ENCODE assay signal across 25 cellular contexts in the genomic region with DNA sequence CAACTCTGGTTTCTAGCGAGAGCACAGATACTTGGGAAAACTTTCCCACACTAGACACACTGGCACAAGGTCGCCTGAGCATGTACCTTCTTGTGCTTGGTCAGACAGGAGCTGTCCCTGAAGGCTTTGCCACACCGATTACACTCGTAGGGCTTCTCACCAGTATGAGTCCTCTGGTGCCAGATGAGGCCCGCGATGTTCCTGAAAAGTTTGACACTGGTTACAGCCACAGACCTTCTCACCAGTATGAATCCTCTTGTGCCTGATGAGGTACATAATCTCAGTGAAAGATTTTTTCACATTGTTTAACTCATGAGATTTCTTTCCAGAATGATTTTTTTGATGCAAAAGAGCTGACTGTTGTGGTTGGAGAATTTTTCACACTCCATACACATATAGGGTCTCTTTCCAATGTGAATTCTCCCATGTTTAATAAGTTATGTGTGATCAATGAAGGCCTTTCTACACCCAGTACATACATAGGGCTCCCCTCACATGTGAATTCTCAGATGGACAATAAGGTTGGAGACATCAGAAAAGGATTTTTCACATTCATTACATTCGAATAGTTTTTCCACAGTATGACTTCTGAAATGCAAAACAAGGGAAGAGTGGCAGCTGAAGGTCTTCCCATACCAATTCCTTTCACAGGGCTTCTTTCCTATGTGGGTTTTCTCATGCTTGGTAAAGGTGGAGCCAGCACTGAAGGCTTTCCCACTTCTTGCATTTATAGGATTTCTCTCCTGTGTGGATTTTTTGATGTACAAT.
"Had no signal": no experiment of that assay in that cellular context is flagged by ENCODE, and none has a peak within 500 bp of the region (broad histone marks: within the 10 kb centered on the region; RNA-seq: fewer than 3 reads in every experiment).

No MANE protein-coding gene starts in this region.

- H3K4me3 ChIP-seq: breast epithelium, MG63, Peyer's patch, SJCRH30 had no signal

- H3K36me3 ChIP-seq: breast epithelium, MG63, Peyer's patch, SJCRH30 had no signal

- H3K27me3 ChIP-seq: breast epithelium, MG63, Peyer's patch, SJCRH30 had no signal

- DNase-seq: activated CD4-positive, alpha-beta T cell treated with anti-CD3 and anti-CD28 coated beads for 48 hours; activated CD4-positive, alpha-beta T cell treated with anti-CD3 and anti-CD28 coated beads, Interleukin-2, amount 50 U/mL, for 4 hours; activated CD4-positive, CD25-positive, alpha-beta regulatory T cell treated with anti-CD3 and anti-CD28 coated beads, Interleukin-2, amount 50 U/mL, for 72 hours; activated CD8-positive, alpha-beta memory T cell treated with anti-CD3 and anti-CD28 coated beads, Interleukin-2, amount 50 U/mL, for 48 hours; activated CD8-positive, alpha-beta T cell treated with anti-CD3 and anti-CD28 coated beads, Interleukin-2, amount 10 ng/mL, durations not matched to agents 7 days and 5 days; activated naive CD4-positive, alpha-beta T cell treated with anti-CD3 and anti-CD28 coated beads, Interleukin-2, amount 50 U/mL, for 16 hours; activated naive CD8-positive, alpha-beta T cell treated with anti-CD3 and anti-CD28 coated beads, Interleukin-2, amount 10 ng/mL, durations not matched to agents 7 days and 5 days; activated T-cell treated with anti-CD3 and anti-CD28 coated beads, Interleukin-2, amount 50 U/mL, for 1 hour; aorta; caudate nucleus; MG63; MV-4-11; NCI-H1092 treated with DMSO at 0.1 percent for 48 hours; NCI-H1417 treated with DMSO at 0.1 percent for 48 hours; NCI-H1694; NCI-H2029 treated with DMSO at 0.1 percent for 48 hours; NCI-H345; NCI-H510A; NCI-H526 treated with DMSO at 0.1 percent for 48 hours; Peyer's patch; Right ventricle myocardium superior; SJCRH30 had no signal

- H3K4me1 ChIP-seq: breast epithelium, Peyer's patch, SJCRH30 had no signal

- H3K27ac ChIP-seq: breast epithelium, Peyer's patch, RWPE1, SJCRH30 had no signal

- ATAC-seq: activated CD8-positive, alpha-beta T cell treated with anti-CD3 and anti-CD28 coated beads, Interleukin-2, amount 10 ng/mL, durations not matched to agents 7 days and 5 days; SK-N-SH treated with all-trans-retinoic acid at 6 μM for 48 hours had no signal
